32 cellular contexts compared by ENCODE assay signal in the genomic region with DNA sequence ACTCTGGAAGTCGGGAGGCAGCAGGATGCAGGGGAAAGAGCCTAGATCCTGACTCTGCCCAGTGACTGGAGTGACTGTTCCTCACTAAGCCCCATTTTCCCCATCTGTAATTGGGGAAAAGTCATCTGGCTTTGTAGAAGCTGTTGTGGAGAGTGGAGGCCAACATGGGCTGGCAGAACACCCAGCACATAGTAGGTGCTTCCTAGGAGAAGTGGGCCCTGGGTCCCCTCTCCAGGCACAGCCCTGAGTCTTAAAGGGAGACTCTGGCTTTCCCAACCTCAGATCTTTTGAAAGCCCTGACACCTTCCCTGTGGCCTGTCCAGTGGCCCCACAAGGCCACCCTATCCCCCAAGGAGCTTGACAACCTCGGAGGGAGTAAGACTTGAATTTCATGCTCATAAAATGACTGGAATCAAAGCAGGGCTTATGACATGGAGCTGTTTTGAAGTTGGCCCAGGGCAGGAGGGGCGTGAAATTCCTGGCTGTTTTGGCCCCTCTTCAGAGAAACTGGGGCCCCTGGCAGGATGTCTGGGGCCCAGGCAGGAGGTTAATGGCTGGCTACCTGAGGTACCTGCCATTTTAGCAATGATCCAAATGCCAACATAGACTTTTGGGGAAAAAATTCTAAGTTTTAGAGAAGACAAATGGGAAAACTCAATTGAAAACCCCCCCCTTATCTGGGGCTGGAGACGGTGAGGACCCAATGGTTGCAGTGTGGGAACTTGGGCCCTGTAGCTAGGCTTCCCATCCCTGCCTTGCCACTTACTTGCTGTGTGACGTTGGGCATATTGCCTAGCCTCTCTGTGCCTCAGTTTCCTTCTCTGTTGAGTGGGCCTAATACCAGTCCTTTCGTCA.
"Had no signal": no experiment of that assay in that cellular context is flagged by ENCODE, and none has a peak within 500 bp of the region (broad histone marks: within the 10 kb centered on the region; RNA-seq: fewer than 3 reads in every experiment).

No MANE protein-coding gene starts in this region.

- H3K4me3 ChIP-seq: coronary artery, esophagus squamous epithelium, lower lobe of right lung, mucosa of descending colon, pancreas, smooth muscle cell, suprapubic skin, transverse colon, vagina had no signal

- H3K4me3 Mint-ChIP-seq: immature natural killer cell; memory B cell; mesothelial cell of epicardium; naive thymus-derived CD4-positive, alpha-beta T cell; nephron; stimulated activated naive CD8-positive, alpha-beta T cell treated with anti-CD3 and anti-CD28 coated beads, Interleukin-15, amount 100 ng/mL, for 72 hours had no signal

- H3K27me3 Mint-ChIP-seq: naive thymus-derived CD4-positive, alpha-beta T cell; progenitor cell of endocrine pancreas; stimulated activated naive CD8-positive, alpha-beta T cell treated with anti-CD3 and anti-CD28 coated beads, Interleukin-15, amount 100 ng/mL, for 72 hours had no signal

- H3K36me3 ChIP-seq: esophagus squamous epithelium, lower lobe of right lung, pancreas, suprapubic skin, transverse colon, vagina had no signal

- H3K27me3 ChIP-seq: esophagus squamous epithelium, pancreas, suprapubic skin, transverse colon, vagina had no signal

- H3K27ac ChIP-seq: coronary artery, esophagus squamous epithelium, lower lobe of right lung, pancreas, suprapubic skin, transverse colon, vagina had no signal

- H3K4me1 ChIP-seq: esophagus squamous epithelium, lower lobe of right lung, pancreas, suprapubic skin, transverse colon, vagina had no signal

- H3K4me2 ChIP-seq: smooth muscle cell had no signal

- H3K4me1 Mint-ChIP-seq: immature natural killer cell had no signal

- ATAC-seq: left colon; left ventricle myocardium superior; lower lobe of right lung; mucosa of descending colon; naive thymus-derived CD4-positive, alpha-beta T cell; pancreas; sciatic nerve; stimulated activated naive CD8-positive, alpha-beta T cell treated with anti-CD3 and anti-CD28 coated beads, Interleukin-15, amount 100 ng/mL, for 72 hours had no signal

- H3K9me3 Mint-ChIP-seq: immature natural killer cell; memory B cell; mesothelial cell of epicardium; naive thymus-derived CD4-positive, alpha-beta T cell; nephron; stimulated activated naive CD8-positive, alpha-beta T cell treated with anti-CD3 and anti-CD28 coated beads, Interleukin-15, amount 100 ng/mL, for 72 hours had no signal

- DNase-seq: dermis blood vessel endothelial cell; effector memory CD4-positive, alpha-beta T cell; erythroblast; esophagus squamous epithelium; foreskin melanocyte; hypothalamus; immature natural killer cell; islet precursor cell; kidney glomerular epithelial cell; left colon; left ventricle myocardium superior; lower lobe of right lung; mucosa of descending colon; naive thymus-derived CD4-positive, alpha-beta T cell; occipital lobe; pancreas; stimulated activated CD4-positive, alpha-beta T cell treated with anti-CD3 and anti-CD28 coated beads, Interleukin-12 subunit alpha, Interleukin-12 subunit beta, amount 100 ng/mL, for 4 hours; stimulated activated CD4-positive, alpha-beta T cell treated with anti-CD3 and anti-CD28 coated beads, Interleukin-1b, Interleukin-23, amount 100 ng/mL, for 48 hours; stimulated activated CD4-positive, alpha-beta T cell treated with anti-CD3 and anti-CD28 coated beads, Interleukin-4, amount 100 ng/mL, for 1 hour; stimulated activated CD8-positive, alpha-beta memory T cell treated with anti-CD3 and anti-CD28 coated beads, Interleukin-4, amount 100 ng/mL, for 48 hours; stimulated activated naive CD4-positive, alpha-beta T cell; stimulated activated naive CD8-positive, alpha-beta T cell treated with anti-CD3 and anti-CD28 coated beads, Interleukin-15, amount 100 ng/mL, for 72 hours; transverse colon had no signal

- H3K9me3 ChIP-seq: esophagus squamous epithelium, lower lobe of right lung, mucosa of descending colon, pancreas, suprapubic skin, transverse colon, vagina had no signal

- H3K36me3 Mint-ChIP-seq: immature natural killer cell; memory B cell; mesothelial cell of epicardium; naive thymus-derived CD4-positive, alpha-beta T cell had no signal

- H3K27ac Mint-ChIP-seq: immature natural killer cell; memory B cell; mesothelial cell of epicardium; naive thymus-derived CD4-positive, alpha-beta T cell; progenitor cell of endocrine pancreas; stimulated activated naive CD8-positive, alpha-beta T cell treated with anti-CD3 and anti-CD28 coated beads, Interleukin-15, amount 100 ng/mL, for 72 hours had no signal
